Comparison of ENCODE assay signal across 27 cellular contexts in the genomic region with DNA sequence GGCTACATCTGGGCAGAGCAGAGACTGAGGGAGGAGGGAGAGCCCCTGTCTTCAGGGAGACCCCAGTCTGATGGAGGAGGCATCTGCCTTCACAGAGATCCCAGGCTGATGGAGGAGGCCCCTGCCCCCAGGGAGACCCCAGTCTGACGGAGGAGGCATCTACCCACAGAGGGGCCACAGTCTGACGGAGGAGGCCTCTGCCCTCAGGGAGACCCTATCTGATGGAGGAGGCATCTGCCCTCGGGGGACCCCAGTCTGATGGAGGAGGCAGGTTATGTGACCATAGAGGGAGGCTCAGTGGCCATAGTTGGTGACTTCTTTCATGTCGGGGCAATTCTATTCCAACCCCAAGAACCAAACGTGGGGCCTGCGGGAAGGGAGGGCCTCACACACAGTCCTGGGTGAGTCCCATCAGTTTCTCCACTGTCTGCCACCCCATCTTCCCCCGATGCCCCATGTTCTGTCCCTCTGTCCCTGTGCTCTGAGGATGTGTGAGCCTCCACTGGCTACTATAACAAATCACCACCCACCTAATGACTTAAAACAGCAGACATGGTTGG. TPM values are rescaled to one million over a fixed set of nuclear protein-coding genes. Genes with fewer than 3 reads are reported as not detected.
"Had no signal": no experiment of that assay in that cellular context is flagged by ENCODE, and none has a peak within 500 bp of the region (broad histone marks: within the 10 kb centered on the region; RNA-seq: fewer than 3 reads in every experiment).

No MANE protein-coding gene starts in this region.

- ATAC-seq: activated CD4-positive, alpha-beta T cell treated with anti-CD3 and anti-CD28 coated beads for 36 hours; body of pancreas; gastrocnemius medialis; left lobe of liver; pancreas; stimulated activated naive B cell treated with anti-CD40 and anti-IgM and Interleukin-4, amounts not matched to agents 10 μg/mL and 1 μg/mL and 100 μg/mL, for 72 hours had no signal

- H3K36me3 ChIP-seq: adrenal gland, gastrocnemius medialis, neutrophil, pancreas, prostate gland, tibial artery had no signal

- H3K4me3 ChIP-seq: adrenal gland, body of pancreas, gastrocnemius medialis, lung, pancreas, prostate gland, stomach, tibial artery had no signal

- H3K9me3 ChIP-seq: adrenal gland, body of pancreas, gastrocnemius medialis, neutrophil, pancreas, prostate gland, stomach, tibial artery had no signal

- H3K27ac ChIP-seq: adrenal gland, body of pancreas, gastrocnemius medialis, neutrophil, pancreas, prostate gland, stomach, tibial artery had no signal

- H3K27me3 ChIP-seq: adrenal gland, body of pancreas, pancreas had no signal

- H3K4me1 ChIP-seq: adrenal gland, gastrocnemius medialis, pancreas, prostate gland had no signal

- FAIRE-seq: colon, pancreas had no signal

- DNase-seq: activated B cell treated with CpG ODN at 0.5 μM for 24 hours; activated CD4-positive, alpha-beta T cell treated with anti-CD3 and anti-CD28 coated beads for 36 hours; activated effector memory CD4-positive, alpha-beta T cell treated with anti-CD3 and anti-CD28 coated beads, Interleukin-2, amount 50 U/mL, for 16 hours; activated naive CD4-positive, alpha-beta T cell treated with anti-CD3 and anti-CD28 coated beads for 36 hours; activated naive CD8-positive, alpha-beta T cell treated with anti-CD3 and anti-CD28 coated beads for 36 hours; activated T-cell treated with anti-CD3 and anti-CD28 coated beads, Interleukin-2, amount 50 U/mL, for 1 hour; adrenal gland; aorta; body of pancreas; dermis blood vessel endothelial cell; effector CD4-positive, alpha-beta T cell; gastrocnemius medialis; retina; stimulated activated CD4-positive, alpha-beta T cell treated with anti-CD3 and anti-CD28 coated beads, Interleukin-15, amount 100 ng/mL, for 24 hours; stimulated activated CD4-positive, alpha-beta T cell treated with anti-CD3 and anti-CD28 coated beads, Interleukin-2, amount 100 ng/mL, for 24 hours; stimulated activated naive B cell treated with anti-CD40 and anti-IgM and Interleukin-4, amounts not matched to agents 10 μg/mL and 1 μg/mL and 100 μg/mL, for 72 hours; stomach; T-helper 1 cell; tibial artery had no signal

RNA-seq across cellular contexts. Expression of gene MISP, which starts 14.3 kb away (rescaled TPM):
- total RNA-seq: activated B cell treated with CpG ODN at 0.5 μM for 24 hours; activated naive CD4-positive, alpha-beta T cell treated with anti-CD3 and anti-CD28 coated beads for 36 hours; activated T-helper 1 cell treated with anti-CD3 and anti-CD28 coated beads, Interleukin-12 subunit alpha, Interleukin-12 subunit beta, Interleukin-2, Interleukin-4 antibody, amounts not matched to agents 30 ng/mL and 10 ng/mL and 1 ng/mL, durations not matched to agents 14 hours and 24 hours and 36 hours; dermis blood vessel endothelial cell had no signal

RNA-seq across cellular contexts. Expression of gene PLPPR3, which starts 56.5 kb away (rescaled TPM):
- total RNA-seq: activated B cell treated with CpG ODN at 0.5 μM for 24 hours; activated CD4-positive, alpha-beta T cell treated with anti-CD3 and anti-CD28 coated beads for 36 hours; activated naive CD4-positive, alpha-beta T cell treated with anti-CD3 and anti-CD28 coated beads for 36 hours; activated naive CD8-positive, alpha-beta T cell treated with anti-CD3 and anti-CD28 coated beads for 36 hours; activated T-helper 1 cell treated with anti-CD3 and anti-CD28 coated beads, Interleukin-12 subunit alpha, Interleukin-12 subunit beta, Interleukin-2, Interleukin-4 antibody, amounts not matched to agents 30 ng/mL and 10 ng/mL and 1 ng/mL, durations not matched to agents 14 hours and 24 hours and 36 hours; aorta; body of pancreas; gastrocnemius medialis; left lobe of liver; mesenteric fat pad had no signal
- polyA plus RNA-seq: aorta had no signal

RNA-seq across cellular contexts. Expression of gene PALM, which starts 56.5 kb away (rescaled TPM):
- total RNA-seq: activated B cell treated with CpG ODN at 0.5 μM for 24 hours; activated naive CD8-positive, alpha-beta T cell treated with anti-CD3 and anti-CD28 coated beads for 36 hours had no signal
